In genomic region chr1:93613895-93614294, GRCh38 we compare ENCODE assay signal across 8 cellular contexts.
DNase-seq lines count a peak whose midpoint lies in the region; ATAC-seq and TF ChIP-seq lines count a peak whose summit lies in the region.

No MANE protein-coding gene starts in this region.

- peak overlapping the region; percentile 37 to 84 for H3K18ac ChIP-seq in mesenchymal stem cell (ENCODE audit: low read depth in 1 of 2, low read length in 2 of 2)

- H3K4me1 ChIP-seq in duodenal mucosa (ENCODE audit: control insufficient read depth in 1 of 2, insufficient read depth in 2 of 2, low read length in 2 of 2) (peaks cover 54 to 55% of the 10 kb centered on the region in 2 donors), mesenchymal stem cell (ENCODE audit: control insufficient read depth, insufficient read depth, low read depth, low read length) (peaks cover 47% of the 10 kb centered on the region), thoracic aorta (ENCODE audit: control insufficient read depth in 1 of 2, low read depth in 2 of 2) (peaks cover 53 to 85% of the 10 kb centered on the region in 2 donors)

- peak overlapping the region; percentile 53 for H2AK5ac ChIP-seq in mesenchymal stem cell (ENCODE audit: low read length, severe bottlenecking)

- ATAC-seq in thoracic aorta (ENCODE audit: insufficient number of reproducible peaks, low FRiP score, low read depth) (peak; percentile 58), HG02852 (IDR thresholded peaks at IDR 0.05; ENCODE audit: unreplicated experiment) (no peak), GM21825 (IDR thresholded peaks at IDR 0.05; ENCODE audit: unreplicated experiment) (no peak), GM19324 (IDR thresholded peaks at IDR 0.05; ENCODE audit: low FRiP score, unreplicated experiment) (no peak), HG02571 (IDR thresholded peaks at IDR 0.05; ENCODE audit: unreplicated experiment) (no peak)

- peaks cover 7% of the 10 kb centered on the region for H3K79me1 ChIP-seq in mesenchymal stem cell (replicated peaks; ENCODE audit: low read length, poor library complexity, severe bottlenecking)

- H2BK15ac ChIP-seq in mesenchymal stem cell (ENCODE audit: low read depth, poor library complexity, severe bottlenecking) = no peak overlapping the region

- no peak overlapping the region for H3K4me2 ChIP-seq in mesenchymal stem cell (ENCODE audit: low read length, poor library complexity, severe bottlenecking)

- no peak overlapping the region for H3K14ac ChIP-seq in mesenchymal stem cell (ENCODE audit: low read length in 2 of 2)

- no peak overlapping the region for H2AFZ ChIP-seq in mesenchymal stem cell (ENCODE audit: low read depth, low read length)

- no peak overlapping the region for H3K23ac ChIP-seq in mesenchymal stem cell (ENCODE audit: low read length in 2 of 2)

- DNase-seq in NCI-H69 (lab: John Stamatoyannopoulos, UW) (peak; percentile 45), mesenchymal stem cell (no peak), thoracic aorta (ENCODE audit: low spot score) (no peak)

- H3K9me3 ChIP-seq in duodenal mucosa (ENCODE audit: control insufficient read depth in 1 of 2, low read length in 2 of 2) = no peaks in the 10 kb centered on the region
- no peaks in the 10 kb centered on the region for H3K9me3 ChIP-seq in mesenchymal stem cell (ENCODE audit: control insufficient read depth, low read length)
- no peaks in the 10 kb centered on the region for H3K9me3 ChIP-seq in thoracic aorta

- peak overlapping the region in 1 of 2 experiments; percentile 17 for H3K4ac ChIP-seq in mesenchymal stem cell (ENCODE audit: low read depth in 1 of 2, low read length in 2 of 2)

- H3K9ac ChIP-seq in duodenal mucosa (ENCODE audit: low read depth in 1 of 2, low read length in 2 of 2) (peak overlapping the region in 1 of 2 donors; percentile 11), mesenchymal stem cell (ENCODE audit: low read length) (peak overlapping the region; percentile 80)

- H3K27me3 ChIP-seq in duodenal mucosa (ENCODE audit: control insufficient read depth in 1 of 2, insufficient read depth in 2 of 2, low read length in 2 of 2) (no peaks in the 10 kb centered on the region), mesenchymal stem cell (ENCODE audit: control insufficient read depth in 1 of 2, insufficient read depth in 1 of 2, low read length in 2 of 2) (no peaks in the 10 kb centered on the region), thoracic aorta (replicated peaks; ENCODE audit: insufficient read depth) (no peaks in the 10 kb centered on the region)

- TF ChIP-seq CTCF in thoracic aorta (IDR thresholded peaks at IDR 0.05) = no peak

- 83% methylated on average over 11 of the region's 11 CpGs for WGBS in mesenchymal stem cell

- H3K27ac ChIP-seq in duodenal mucosa (ENCODE audit: low read depth, low read length) (no peak overlapping the region), mesenchymal stem cell (ENCODE audit: low read length, poor library complexity, severe bottlenecking) (peak overlapping the region; percentile 98), thoracic aorta (peak overlapping the region; percentile 53 to 80)

- H2BK5ac ChIP-seq in mesenchymal stem cell (ENCODE audit: low read depth, low read length, poor library complexity, severe bottlenecking) = no peak overlapping the region

- peak overlapping the region; percentile 45 for H4K8ac ChIP-seq in mesenchymal stem cell (ENCODE audit: low read length)

- peak overlapping the region; percentile 0 to 11 for H2BK12ac ChIP-seq in mesenchymal stem cell (ENCODE audit: low read length in 2 of 2)

- H3K4me3 ChIP-seq in duodenal mucosa (ENCODE audit: low read depth in 1 of 2, low read length in 2 of 2) (peak overlapping the region; percentile 29 to 55), mesenchymal stem cell (ENCODE audit: insufficient read depth in 1 of 2, low read depth in 1 of 2, low read length in 2 of 2) (peak overlapping the region in 1 of 2 experiments; percentile 61), thoracic aorta (peak overlapping the region; percentile 70)

- H3K36me3 ChIP-seq in duodenal mucosa (ENCODE audit: control insufficient read depth in 1 of 2, insufficient read depth in 2 of 2, low read length in 2 of 2) (peaks cover 0 to 3% of the 10 kb centered on the region in 2 donors), mesenchymal stem cell (ENCODE audit: control insufficient read depth in 1 of 2, insufficient read depth in 2 of 2, low read depth in 1 of 2, low read length in 2 of 2) (peaks cover 5 to 17% of the 10 kb centered on the region in 2 experiments), thoracic aorta (no peaks in the 10 kb centered on the region)

- H4K91ac ChIP-seq in mesenchymal stem cell (ENCODE audit: low read length) = no peak overlapping the region

- peak overlapping the region; percentile 19 for H2BK120ac ChIP-seq in mesenchymal stem cell (ENCODE audit: low read depth, low read length)
